ENCODE assay signal across 7 cellular contexts in genomic region chr2:193687195-193687594, GRCh38.
"Had no signal": no experiment of that assay in that cellular context is flagged by ENCODE, and none has a peak within 500 bp of the region (broad histone marks: within the 10 kb centered on the region; RNA-seq: fewer than 3 reads in every experiment).

No MANE protein-coding gene starts in this region.

- H3K4me3 ChIP-seq: GM23338, K562 had no signal

- DNase-seq: H9, HCEC 1CT, IMR-90 had no signal

- H3K27ac Mint-ChIP-seq: GM23338, H9 had no signal

- H3K4me2 ChIP-seq: GM23338 had no signal

- FAIRE-seq: H1, H54, K562 had no signal

- H3K9me3 Mint-ChIP-seq: GM23338, H9 had no signal

- ATAC-seq: GM23338, K562 had no signal

- H3K4me3 Mint-ChIP-seq: GM23338, H9 had no signal

- H3K4me1 Mint-ChIP-seq: GM23338 had no signal

- H2AFZ ChIP-seq: GM23338 had no signal
